Comparison of ENCODE assay signal across 24 cellular contexts in the genomic region with DNA sequence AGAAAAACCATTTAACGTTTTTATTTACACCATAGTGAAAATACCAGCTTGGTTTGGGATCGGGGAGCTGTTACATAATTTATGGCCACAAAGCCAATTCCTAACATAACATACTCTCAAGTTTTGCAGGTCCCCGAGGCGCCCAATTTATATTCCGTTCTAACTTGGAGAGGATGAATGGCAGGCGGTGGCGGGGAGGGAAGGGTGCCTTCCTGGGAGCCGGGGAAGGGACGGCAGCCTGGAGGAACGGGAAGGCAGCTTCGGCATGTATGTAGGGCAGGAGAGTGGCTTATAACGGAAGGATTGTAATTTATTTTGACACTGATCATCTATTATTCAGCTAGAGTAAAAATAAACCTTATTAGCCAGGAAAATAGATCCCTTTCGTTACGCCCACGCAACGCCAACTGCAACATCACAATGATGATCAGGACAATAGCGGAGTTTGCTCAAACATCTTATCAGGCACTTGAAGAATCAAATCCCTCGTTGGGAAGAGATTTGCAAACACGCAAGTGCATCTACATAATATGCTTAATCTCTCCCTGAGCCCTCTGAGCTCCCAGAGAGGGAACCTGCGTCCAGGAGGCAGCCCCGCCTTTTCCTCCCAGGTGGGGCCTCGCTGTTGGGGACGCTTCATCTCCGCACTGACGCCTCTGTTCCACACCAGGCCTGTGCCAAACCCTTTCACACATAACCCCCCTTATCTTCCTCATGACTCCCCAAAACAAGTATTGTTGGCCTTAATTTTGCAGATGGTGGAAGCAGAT.
"Had no signal": no experiment of that assay in that cellular context is flagged by ENCODE, and none has a peak within 500 bp of the region (broad histone marks: within the 10 kb centered on the region; RNA-seq: fewer than 3 reads in every experiment).

No MANE protein-coding gene starts in this region.

- H3K27ac ChIP-seq: VCaP had no signal

- DNase-seq: activated CD4-positive, alpha-beta T cell treated with anti-CD3 and anti-CD28 coated beads for 36 hours; activated CD4-positive, alpha-beta T cell treated with anti-CD3 and anti-CD28 coated beads, Interleukin-2, amount 50 U/mL, for 1 hour; activated CD8-positive, alpha-beta memory T cell treated with anti-CD3 and anti-CD28 coated beads, Interleukin-2, amount 50 U/mL, for 4 hours; activated CD8-positive, alpha-beta T cell treated with anti-CD3 and anti-CD28 coated beads for 36 hours; activated naive CD4-positive, alpha-beta T cell treated with Interleukin-2 at 50 U/mL for 16 hours; activated T-cell treated with anti-CD3 and anti-CD28 coated beads, Interleukin-2, amount 50 U/mL, for 72 hours; amygdala; MG63; MV-4-11; NCI-H1105 treated with DMSO at 0.1 percent for 48 hours; NCI-H146; NCI-H187 treated with DMSO at 0.1 percent for 48 hours; NCI-H2081 treated with DMSO at 0.1 percent for 48 hours; NCI-H2171 treated with DMSO at 0.1 percent for 48 hours; NCI-H226; NCI-H510A treated with DMSO at 0.1 percent for 48 hours; NCI-H748 treated with DMSO at 0.1 percent for 48 hours; SIG-M5; T-cell; T-helper 2 cell; T1000 had no signal

- FAIRE-seq: astrocyte, TTC549 had no signal

- H3K4me3 ChIP-seq: MG63 had no signal

- H3K27me3 ChIP-seq: MG63 had no signal

- H3K9me3 ChIP-seq: MG63 had no signal

- H3K36me3 ChIP-seq: MG63 had no signal

- ATAC-seq: activated CD4-positive, alpha-beta T cell treated with anti-CD3 and anti-CD28 coated beads for 36 hours; activated CD8-positive, alpha-beta T cell treated with anti-CD3 and anti-CD28 coated beads for 36 hours; activated T-cell treated with anti-CD3 and anti-CD28 coated beads, Interleukin-2, amount 50 U/mL, for 72 hours; T-cell had no signal
